In the genomic region with DNA sequence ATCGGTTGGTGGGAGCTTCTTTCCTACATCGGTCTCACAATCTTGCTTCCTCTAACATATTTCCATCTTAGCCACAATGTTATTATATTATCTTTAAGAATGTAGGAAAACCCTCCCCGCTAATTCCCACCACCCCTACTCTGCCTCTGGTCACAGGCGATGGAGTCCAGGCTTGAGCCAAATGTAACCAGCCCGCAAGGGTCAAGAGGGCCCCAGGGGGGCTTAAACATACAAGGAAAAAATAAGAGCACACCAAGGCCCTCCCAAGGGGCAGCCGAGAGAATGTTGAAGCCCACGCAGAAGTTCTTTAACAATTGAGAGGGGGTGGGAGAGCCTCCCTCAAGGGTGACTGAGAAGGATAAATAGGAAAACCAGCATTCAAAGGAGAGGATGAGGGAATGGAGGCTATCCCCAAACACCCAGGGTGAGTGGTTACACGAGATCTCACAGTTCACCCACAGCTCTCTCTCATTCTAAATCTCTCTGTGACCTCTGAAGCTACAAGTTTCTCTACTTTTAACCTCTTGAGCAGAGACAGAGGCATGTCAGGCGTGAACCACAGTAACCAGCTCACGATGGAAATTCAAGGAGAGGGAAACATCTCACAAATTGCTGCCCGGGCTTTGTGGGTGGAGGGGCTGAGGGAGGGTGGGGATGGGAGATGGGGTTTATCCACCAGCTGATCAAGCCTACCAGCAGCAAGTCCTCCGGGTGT, we compare ENCODE assay signal across 13 cellular contexts. TPM values are rescaled to one million over a fixed set of nuclear protein-coding genes. Genes with fewer than 3 reads are reported as not detected.
DNase-seq lines count a peak whose midpoint lies in the region; ATAC-seq and TF ChIP-seq lines count a peak whose summit lies in the region.
"Had no signal": no experiment of that assay in that cellular context is flagged by ENCODE, and none has a peak within 500 bp of the region (broad histone marks: within the 10 kb centered on the region; RNA-seq: fewer than 3 reads in every experiment).

No MANE protein-coding gene starts in this region.

- H3K4me1 ChIP-seq in SJCRH30: peaks cover 35% of the 10 kb centered on the region
- H3K4me1 ChIP-seq: BLaER1 had no signal

- no peak for DNase-seq in AG10803 (ENCODE audit: low read depth)
- DNase-seq in SJCRH30: peak in 1 of 2 experiments; percentile 61
- DNase-seq in fibroblast of mammary gland (ENCODE audit: low read depth): peak; percentile 85
- DNase-seq in renal cortical epithelial cell (ENCODE audit: low read depth): peak; percentile 72
- no peak for DNase-seq in GM20000 (ENCODE audit: low spot score)
- no peak for DNase-seq in NCI-H526 treated with DMSO at 0.1 percent for 48 hours (lab: John Stamatoyannopoulos, UW)
- DNase-seq: activated CD4-positive, alpha-beta T cell treated with anti-CD3 and anti-CD28 coated beads, Interleukin-2, amount 50 U/mL, for 48 hours; activated naive CD8-positive, alpha-beta T cell treated with anti-CD3 and anti-CD28 coated beads, Interleukin-2, amount 10 ng/mL, durations not matched to agents 7 days and 5 days; NCI-H1092 had no signal

- H3K36me3 ChIP-seq in SJCRH30: no peaks in the 10 kb centered on the region
- H3K36me3 ChIP-seq: BLaER1 had no signal

- H3K27ac ChIP-seq in SJCRH30: peak overlapping the region; percentile 84
- H3K27ac ChIP-seq: BLaER1 had no signal

- H3K27me3 ChIP-seq in SJCRH30: no peaks in the 10 kb centered on the region
- H3K27me3 ChIP-seq: BLaER1 had no signal

- H3K9me3 ChIP-seq in SJCRH30 (replicated peaks): no peaks in the 10 kb centered on the region
- H3K9me3 ChIP-seq: BLaER1 had no signal

- H3K4me3 ChIP-seq in AG10803 (ENCODE audit: low read length) (peak overlapping the region; percentile 28), SJCRH30 (peak overlapping the region; percentile 13), fibroblast of mammary gland (ENCODE audit: control insufficient read depth, low read depth, low read length) (peak overlapping the region; percentile 34)
- H3K4me3 ChIP-seq: BLaER1 had no signal

- TF ChIP-seq CTCF in AG10803 (conservative IDR thresholded peaks at IDR 0.05; ENCODE audit: low read length): no peak
- TF ChIP-seq CTCF in fibroblast of mammary gland (conservative IDR thresholded peaks at IDR 0.05; ENCODE audit: control insufficient read depth, insufficient read depth, low read depth, low read length): no peak
- TF ChIP-seq CTCF in GM20000 (IDR thresholded peaks at IDR 0.05; ENCODE audit: extremely low read depth, missing control alignments): no peak

- no peak for ATAC-seq in activated CD4-positive, CD25-positive, alpha-beta regulatory T cell treated with anti-CD3 and anti-CD28 coated beads, Interleukin-2, amount 50 U/mL, for 24 hours
- ATAC-seq in HG03039 (IDR thresholded peaks at IDR 0.05; ENCODE audit: unreplicated experiment): no peak
- ATAC-seq: left lobe of liver had no signal

RNA-seq across cellular contexts. Expression of gene UACA, which starts 31.4 kb away (rescaled TPM):
- total RNA-seq in SJCRH30 (2014; rRNA removed; shearing (Covaris generic)): 30.3 and 47.1 TPM in 2 replicates
- total RNA-seq in renal cortical epithelial cell: 42.9 and 48.0 TPM in 2 replicates

RNA-seq across cellular contexts. Expression of gene LARP6, which starts 59.2 kb away (rescaled TPM):
- 54.8 and 61.2 TPM in 2 replicates for total RNA-seq in SJCRH30 (2014; rRNA removed; shearing (Covaris generic))
- 28.3 and 37.0 TPM in 2 replicates for total RNA-seq in renal cortical epithelial cell
- total RNA-seq: activated naive CD8-positive, alpha-beta T cell treated with anti-CD3 and anti-CD28 coated beads, Interleukin-2, amount 10 ng/mL, durations not matched to agents 7 days and 5 days had no signal

Comparison
In these comparisons a context has a peak if more than half of its experiments do, and no peak if none do; other contexts are left out.
1. DNase-seq: peak in fibroblast of mammary gland (single experiment) and renal cortical epithelial cell (single experiment); none in AG10803 (single experiment), GM20000 (single experiment) and NCI-H526 treated with DMSO at 0.1 percent for 48 hours (single experiment).
2. Peak in every context shown above with its lines, with median percentiles within 50 percentile points of each other: H3K4me3 ChIP-seq.